ENCODE assay signal across 14 cellular contexts in genomic region chr16:57781741-57782606, GRCh38. TPM values are rescaled to one million over a fixed set of nuclear protein-coding genes. Genes with fewer than 3 reads are reported as not detected.
DNase-seq lines count a peak whose midpoint lies in the region; ATAC-seq and TF ChIP-seq lines count a peak whose summit lies in the region.
"Had no signal": no experiment of that assay in that cellular context is flagged by ENCODE, and none has a peak within 500 bp of the region (broad histone marks: within the 10 kb centered on the region; RNA-seq: fewer than 3 reads in every experiment).

No MANE protein-coding gene starts in this region.

- no peaks in the 10 kb centered on the region for H3K9me2 ChIP-seq in hepatocyte (replicated peaks; ENCODE audit: insufficient read depth)

- H3K27ac ChIP-seq in hepatocyte (peak overlapping the region; percentile 65), subcutaneous abdominal adipose tissue (ENCODE audit: low read depth, low read length) (peak overlapping the region; percentile 55)
- H3K27ac ChIP-seq: ascending aorta, right atrium auricular region, suprapubic skin had no signal

- no peak for TF ChIP-seq CTCF in astrocyte of the spinal cord (IDR thresholded peaks at IDR 0.05; ENCODE audit: low read depth, low read length)
- no peak for TF ChIP-seq CTCF in hepatocyte (IDR thresholded peaks at IDR 0.05; ENCODE audit: poor library complexity)

- H4K20me1 ChIP-seq in hepatocyte (ENCODE audit: insufficient read depth, poor library complexity, severe bottlenecking) = no peaks in the 10 kb centered on the region

- H3K9me3 ChIP-seq in hepatocyte (ENCODE audit: low read depth) (no peaks in the 10 kb centered on the region), subcutaneous abdominal adipose tissue (ENCODE audit: control insufficient read depth in 5 of 5, low read length in 5 of 5) (no peaks in the 10 kb centered on the region)
- H3K9me3 ChIP-seq: ascending aorta, right atrium auricular region, suprapubic skin had no signal

- no peak overlapping the region for H3K4me3 ChIP-seq in astrocyte of the spinal cord (ENCODE audit: low read depth, low read length)
- H3K4me3 ChIP-seq in hepatocyte = no peak overlapping the region
- no peak overlapping the region for H3K4me3 ChIP-seq in subcutaneous abdominal adipose tissue (ENCODE audit: low read depth in 1 of 5, low read length in 5 of 5)
- H3K4me3 ChIP-seq: ascending aorta, right atrium auricular region, suprapubic skin had no signal

- 84% methylated on average over 10 of the region's 10 CpGs for WGBS in hepatocyte (ENCODE audit: low lambda C conversion rate, missing lambda C conversion rate)

- H3K4me2 ChIP-seq in hepatocyte = no peak overlapping the region

- in situ Hi-C loops in astrocyte of the spinal cord (cut with HindIII; ENCODE audit: low sequenced_read_pairs) = no loop called here

- no peaks in the 10 kb centered on the region for H3K79me2 ChIP-seq in hepatocyte

- H3K36me3 ChIP-seq in hepatocyte (replicated peaks; ENCODE audit: insufficient read depth, low read depth) (no peaks in the 10 kb centered on the region), subcutaneous abdominal adipose tissue (ENCODE audit: control insufficient read depth in 5 of 5, insufficient read depth in 5 of 5, low read length in 5 of 5) (peaks cover 0 to 38% (median 28%) of the 10 kb centered on the region in 5 donors)

- DNase-seq in HT1080 (ENCODE audit: low read depth) = peak; percentile 70
- peak; percentile 74 for DNase-seq in astrocyte of the spinal cord (ENCODE audit: low read depth, low spot score)
- peak; percentile 51 for DNase-seq in hepatocyte (ENCODE audit: low spot score)
- DNase-seq in OCI-M1 (lab: John Stamatoyannopoulos, UW) = no peak
- DNase-seq in NCI-H1436 (lab: John Stamatoyannopoulos, UW) = no peak
- DNase-seq: activated CD4-positive, alpha-beta T cell treated with anti-CD3 and anti-CD28 coated beads for 48 hours; DMS 273 treated with DMSO at 0.1 percent for 48 hours; NCI-H2081; T-cell had no signal

- H2AFZ ChIP-seq in hepatocyte = no peak overlapping the region

- no peak for ATAC-seq in GM19328 (IDR thresholded peaks at IDR 0.05; ENCODE audit: unreplicated experiment)
- ATAC-seq: T-cell had no signal

- H3K9ac ChIP-seq in subcutaneous abdominal adipose tissue (ENCODE audit: low read length in 5 of 5) = no peak overlapping the region

- H3K27me3 ChIP-seq in hepatocyte (no peaks in the 10 kb centered on the region), subcutaneous abdominal adipose tissue (ENCODE audit: control insufficient read depth in 5 of 5, insufficient read depth in 4 of 5, low read length in 5 of 5) (no peaks in the 10 kb centered on the region)
- H3K27me3 ChIP-seq: ascending aorta, right atrium auricular region, suprapubic skin had no signal

- H3K4me1 ChIP-seq in hepatocyte (ENCODE audit: insufficient read depth) = no peaks in the 10 kb centered on the region
- H3K4me1 ChIP-seq in subcutaneous abdominal adipose tissue (ENCODE audit: control insufficient read depth in 5 of 5, insufficient read depth in 5 of 5, low read length in 5 of 5) = peaks cover 4 to 33% (median 20%) of the 10 kb centered on the region in 5 donors
- H3K4me1 ChIP-seq: ascending aorta had no signal

RNA-seq across cellular contexts. Expression of gene KIFC3, which starts 20.3 kb away (rescaled TPM):
- total RNA-seq in HT1080 (2014; rRNA removed; shearing (Covaris generic)) = 134 and 140 TPM in 2 replicates
- polyA plus RNA-seq in HT1080 (2015; cell fraction: cytosol; rRNA removed) = 47.4 and 57.8 TPM in 2 replicates
- 73.3 and 80.3 TPM in 2 replicates for polyA plus RNA-seq in HT1080 (2015; cell fraction: nucleus; rRNA removed)
- total RNA-seq in hepatocyte = 41.4 and 49.7 TPM in 2 replicates
- polyA plus RNA-seq in hepatocyte = 55.3 and 66.5 TPM in 2 replicates

RNA-seq across cellular contexts. Expression of gene KATNB1, which starts 46.4 kb away (rescaled TPM):
- 44.7 and 54.3 TPM in 2 replicates for total RNA-seq in HT1080 (2014; rRNA removed; shearing (Covaris generic))
- 27.0 and 27.5 TPM in 2 replicates for polyA plus RNA-seq in HT1080 (2015; cell fraction: cytosol; rRNA removed)
- 42.4 and 51.8 TPM in 2 replicates for polyA plus RNA-seq in HT1080 (2015; cell fraction: nucleus; rRNA removed)
- total RNA-seq in hepatocyte = 8.9 and 12.3 TPM in 2 replicates
- 15.3 and 19.0 TPM in 2 replicates for polyA plus RNA-seq in hepatocyte

Comparison
In these comparisons a context has a peak if more than half of its experiments do, and no peak if none do; other contexts are left out.
1. DNase-seq: peak in HT1080 (single experiment), astrocyte of the spinal cord (single experiment) and hepatocyte (single experiment); none in OCI-M1 (single experiment) and NCI-H1436 (single experiment).